19 cellular contexts compared by ENCODE assay signal in the genomic region with DNA sequence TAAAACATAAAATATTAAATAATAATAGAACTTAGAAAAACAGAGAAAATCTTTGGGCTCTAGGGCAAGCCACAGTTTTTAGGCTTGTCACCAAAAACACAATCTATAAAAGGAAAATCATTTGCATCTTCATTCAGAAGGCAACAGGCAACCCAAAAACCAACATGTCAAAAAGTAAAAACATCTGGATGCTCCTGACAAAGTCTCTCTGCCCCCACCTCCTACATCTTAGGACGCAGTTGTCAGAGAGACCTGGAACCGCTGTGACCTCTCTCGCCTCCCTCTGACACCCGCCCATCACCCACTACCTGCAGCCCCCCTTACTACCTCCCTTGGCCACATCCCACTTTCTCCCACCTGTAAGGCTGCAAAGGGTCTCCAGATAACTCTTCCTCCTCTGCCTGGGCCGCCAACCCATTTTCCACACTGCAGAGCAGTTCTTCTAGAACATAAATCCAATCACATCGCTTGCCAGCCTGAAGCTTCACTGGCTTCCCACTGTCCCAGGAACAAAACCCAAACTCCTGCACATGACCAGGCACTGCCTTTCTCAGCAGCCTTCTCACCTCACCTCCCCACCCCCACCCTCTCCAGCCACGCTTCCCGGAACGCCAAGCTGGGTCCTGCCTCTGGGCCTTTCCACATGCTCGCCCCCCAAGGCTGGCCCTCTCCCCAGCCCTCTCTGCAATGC. TPM values are rescaled to one million over a fixed set of nuclear protein-coding genes. Genes with fewer than 3 reads are reported as not detected.
DNase-seq lines count a peak whose midpoint lies in the region; ATAC-seq and TF ChIP-seq lines count a peak whose summit lies in the region.
"Had no signal": no experiment of that assay in that cellular context is flagged by ENCODE, and none has a peak within 500 bp of the region (broad histone marks: within the 10 kb centered on the region; RNA-seq: fewer than 3 reads in every experiment).

No MANE protein-coding gene starts in this region.

- TF ChIP-seq POLR2A in ovary (IDR thresholded peaks at IDR 0.05), result no peak

- H3K14ac ChIP-seq in H9 (ENCODE audit: insufficient read depth, low read length), result no peak overlapping the region; the same call in 1 of the 2 replicates

- no peak overlapping the region for H2BK5ac ChIP-seq in H9 (ENCODE audit: insufficient read length, low read length)

- H3K4me1 ChIP-seq in GM23338 (ENCODE audit: insufficient read depth) (no peaks in the 10 kb centered on the region), ovary (ENCODE audit: insufficient read depth) (no peaks in the 10 kb centered on the region), H9 (ENCODE audit: insufficient read depth, low read length) (no peaks in the 10 kb centered on the region)
- no peaks in the 10 kb centered on the region for H3K4me1 ChIP-seq in naive thymus-derived CD4-positive, alpha-beta T cell (ENCODE audit: control insufficient read depth in 2 of 2, insufficient read depth in 2 of 2, low read length in 2 of 2)
- H3K4me1 ChIP-seq: BE2C, Peyer's patch had no signal

- H3K27ac Mint-ChIP-seq in activated naive CD8-positive, alpha-beta T cell, result peak overlapping the region; percentile 46
- H3K27ac Mint-ChIP-seq in activated naive CD8-positive, alpha-beta T cell treated with anti-CD3 and anti-CD28 coated beads, Interleukin-2, amount 50 U/mL, for 24 hours, result no peak overlapping the region
- H3K27ac Mint-ChIP-seq in GM23338 (0 out of 2 replicates have a peak overlapping the region, but pooled peaks have one; percentile 56), T-helper 17 cell (peak overlapping the region; percentile 12), H9 (peak overlapping the region in 1 of 3 experiments; percentile 36; a peak in 2 of 7 replicates)
- H3K27ac Mint-ChIP-seq in stimulated activated memory B cell treated with anti-CD40 and anti-IgM and Interleukin-4, amounts not matched to agents 10 μg/mL and 1 μg/mL and 100 μg/mL, for 72 hours, result peak overlapping the region; percentile 81
- H3K27ac Mint-ChIP-seq in naive thymus-derived CD4-positive, alpha-beta T cell, result peak overlapping the region in 2 of 9 donors; percentile 65 to 72

- H4K5ac ChIP-seq in H9 (ENCODE audit: insufficient read length, low read depth, low read length), result no peak overlapping the region

- no peaks in the 10 kb centered on the region for H3K27me3 ChIP-seq in GM23338 (ENCODE audit: insufficient read depth)
- no peaks in the 10 kb centered on the region for H3K27me3 ChIP-seq in ovary
- no peaks in the 10 kb centered on the region for H3K27me3 ChIP-seq in naive thymus-derived CD4-positive, alpha-beta T cell (ENCODE audit: control insufficient read depth in 2 of 2, insufficient read depth in 2 of 2, low read length in 2 of 2)
- no peaks in the 10 kb centered on the region for H3K27me3 ChIP-seq in H9 (ENCODE audit: insufficient read depth, low read length)
- H3K27me3 ChIP-seq: BE2C, Peyer's patch had no signal

- POLR2A ChIA-PET in naive thymus-derived CD4-positive, alpha-beta T cell (lab: Charles Lee), result no interaction called here

- H3K36me3 Mint-ChIP-seq in activated naive CD8-positive, alpha-beta T cell, result no peaks in the 10 kb centered on the region
- peaks cover 2% of the 10 kb centered on the region for H3K36me3 Mint-ChIP-seq in activated naive CD8-positive, alpha-beta T cell treated with anti-CD3 and anti-CD28 coated beads, Interleukin-2, amount 50 U/mL, for 24 hours (ENCODE audit: low read depth)
- H3K36me3 Mint-ChIP-seq in GM23338 (ENCODE audit: low read depth) (no peaks in the 10 kb centered on the region), T-helper 17 cell (ENCODE audit: low read depth) (no peaks in the 10 kb centered on the region), H9 (ENCODE audit: insufficient read depth in 1 of 3, low read depth in 3 of 3) (peaks cover 0 to 5% (median 5%) of the 10 kb centered on the region in 3 experiments; a peak in 1 of 7 replicates)
- peaks cover 15% of the 10 kb centered on the region for H3K36me3 Mint-ChIP-seq in stimulated activated memory B cell treated with anti-CD40 and anti-IgM and Interleukin-4, amounts not matched to agents 10 μg/mL and 1 μg/mL and 100 μg/mL, for 72 hours
- peaks cover 0 to 10% (median 0%) of the 10 kb centered on the region in 5 donors for H3K36me3 Mint-ChIP-seq in naive thymus-derived CD4-positive, alpha-beta T cell

- H3K4me3 ChIP-seq in GM23338 (no peak overlapping the region), ovary (no peak overlapping the region)
- H3K4me3 ChIP-seq in naive thymus-derived CD4-positive, alpha-beta T cell (ENCODE audit: low read length), result no peak overlapping the region
- H3K4me3 ChIP-seq: lung, Peyer's patch had no signal

- intact Hi-C loops in ovary (cut with DNase I), result no loop called here
- intact Hi-C loops in naive thymus-derived CD4-positive, alpha-beta T cell (cut with micrococcal nuclease), result no loop called here

- H4K20me1 ChIP-seq in GM23338 (replicated peaks; ENCODE audit: insufficient read depth) (no peaks in the 10 kb centered on the region; the same call in 1 of the 2 replicates), H9 (ENCODE audit: control insufficient read depth, insufficient read depth, insufficient read length) (no peaks in the 10 kb centered on the region)

- no peak for ATAC-seq in activated naive CD8-positive, alpha-beta T cell treated with anti-CD3 and anti-CD28 coated beads, Interleukin-2, amount 50 U/mL, for 24 hours
- ATAC-seq in GM23338 (no peak), T-helper 17 cell (no peak)
- no peak for ATAC-seq in stimulated activated memory B cell treated with anti-CD40 and anti-IgM and Interleukin-4, amounts not matched to agents 10 μg/mL and 1 μg/mL and 100 μg/mL, for 72 hours
- no peak for ATAC-seq in naive thymus-derived CD4-positive, alpha-beta T cell

- H3F3A ChIP-seq in GM23338 (replicated peaks; ENCODE audit: low read depth), result no peaks in the 10 kb centered on the region

- no peak overlapping the region for H3T11ph ChIP-seq in H9 (ENCODE audit: low read length)

- no peak overlapping the region for H3K9ac ChIP-seq in H9 (ENCODE audit: extremely low read depth, insufficient read length, low read length)

- H2AK5ac ChIP-seq in H9 (ENCODE audit: insufficient read length, low read length), result no peak overlapping the region

- no peaks in the 10 kb centered on the region for H3K27me3 Mint-ChIP-seq in activated naive CD8-positive, alpha-beta T cell
- H3K27me3 Mint-ChIP-seq in activated naive CD8-positive, alpha-beta T cell treated with anti-CD3 and anti-CD28 coated beads, Interleukin-2, amount 50 U/mL, for 24 hours, result no peaks in the 10 kb centered on the region
- H3K27me3 Mint-ChIP-seq in GM23338 (ENCODE audit: insufficient read depth, low read depth, poor library complexity) (peaks cover 4% of the 10 kb centered on the region), T-helper 17 cell (no peaks in the 10 kb centered on the region), H9 (ENCODE audit: low read depth) (no peaks in the 10 kb centered on the region)
- H3K27me3 Mint-ChIP-seq in stimulated activated memory B cell treated with anti-CD40 and anti-IgM and Interleukin-4, amounts not matched to agents 10 μg/mL and 1 μg/mL and 100 μg/mL, for 72 hours, result peaks cover 11% of the 10 kb centered on the region
- H3K27me3 Mint-ChIP-seq in naive thymus-derived CD4-positive, alpha-beta T cell, result no peaks in the 10 kb centered on the region

- no peaks in the 10 kb centered on the region for H3K36me3 ChIP-seq in GM23338 (ENCODE audit: insufficient read depth)
- no peaks in the 10 kb centered on the region for H3K36me3 ChIP-seq in ovary
- H3K36me3 ChIP-seq in naive thymus-derived CD4-positive, alpha-beta T cell (ENCODE audit: control insufficient read depth in 2 of 3, insufficient read depth in 3 of 3, low read length in 3 of 3), result peaks cover 0 to 5% (median 0%) of the 10 kb centered on the region in 3 experiments
- H3K36me3 ChIP-seq: BE2C had no signal

- H2BK120ac ChIP-seq in H9 (ENCODE audit: low read depth, low read length, poor library complexity, severe bottlenecking), result no peak overlapping the region

- DNase-seq in activated naive CD8-positive, alpha-beta T cell treated with anti-CD3 and anti-CD28 coated beads, Interleukin-2, amount 50 U/mL, for 24 hours, result no peak
- DNase-seq in GM23338 (ENCODE audit: low spot score) (no peak), T-helper 17 cell (no peak), ovary (no peak), H9 (no peak)
- DNase-seq in naive thymus-derived CD4-positive, alpha-beta T cell, result no peak
- DNase-seq: activated CD4-positive, alpha-beta T cell treated with anti-CD3 and anti-CD28 coated beads, Interleukin-2, amount 50 U/mL, for 4 hours; activated CD8-positive, alpha-beta memory T cell treated with anti-CD3 and anti-CD28 coated beads, Interleukin-2, amount 50 U/mL, for 48 hours; BE2C; kidney glomerular epithelial cell; NCI-H1105 treated with DMSO at 0.1 percent for 48 hours; NCI-H2029 treated with DMSO at 0.1 percent for 48 hours; occipital lobe; stimulated activated CD4-positive, alpha-beta T cell treated with anti-CD3 and anti-CD28 coated beads, Interleukin-4, amount 100 ng/mL, for 4 hours; trophoblast cell had no signal

- H3K79me2 ChIP-seq in GM23338 (replicated peaks; ENCODE audit: insufficient read depth) (peaks cover 32% of the 10 kb centered on the region), H9 (ENCODE audit: insufficient read depth, low read length) (no peaks in the 10 kb centered on the region; the same call in 1 of the 2 replicates)

- H2BK20ac ChIP-seq in H9 (ENCODE audit: low read depth, low read length, poor library complexity, severe bottlenecking), result no peak overlapping the region

- no peak overlapping the region for H2AFZ ChIP-seq in GM23338
- no peak overlapping the region for H2AFZ ChIP-seq in H9 (ENCODE audit: low read length)

- no peak for TF ChIP-seq EP300 in ovary (IDR thresholded peaks at IDR 0.05)

- H3K4me2 ChIP-seq in GM23338, result no peak overlapping the region
- no peak overlapping the region for H3K4me2 ChIP-seq in H9 (ENCODE audit: insufficient read depth, insufficient read length, low read length)

- no peaks in the 10 kb centered on the region for H3K9me3 Mint-ChIP-seq in activated naive CD8-positive, alpha-beta T cell (ENCODE audit: low read depth)
- H3K9me3 Mint-ChIP-seq in activated naive CD8-positive, alpha-beta T cell treated with anti-CD3 and anti-CD28 coated beads, Interleukin-2, amount 50 U/mL, for 24 hours, result no peaks in the 10 kb centered on the region
- no peaks in the 10 kb centered on the region for H3K9me3 Mint-ChIP-seq in GM23338
- no peaks in the 10 kb centered on the region for H3K9me3 Mint-ChIP-seq in stimulated activated memory B cell treated with anti-CD40 and anti-IgM and Interleukin-4, amounts not matched to agents 10 μg/mL and 1 μg/mL and 100 μg/mL, for 72 hours
- no peaks in the 10 kb centered on the region for H3K9me3 Mint-ChIP-seq in naive thymus-derived CD4-positive, alpha-beta T cell
- H3K9me3 Mint-ChIP-seq in H9, result no peaks in the 10 kb centered on the region

- peaks cover 26% of the 10 kb centered on the region for H3K4me1 Mint-ChIP-seq in activated naive CD8-positive, alpha-beta T cell (ENCODE audit: low read depth)
- H3K4me1 Mint-ChIP-seq in activated naive CD8-positive, alpha-beta T cell treated with anti-CD3 and anti-CD28 coated beads, Interleukin-2, amount 50 U/mL, for 24 hours, result peaks cover 41% of the 10 kb centered on the region
- H3K4me1 Mint-ChIP-seq in GM23338 (peaks cover 11% of the 10 kb centered on the region), T-helper 17 cell (peaks cover 25% of the 10 kb centered on the region), H9 (peaks cover 15 to 19% of the 10 kb centered on the region in 2 experiments)
- peaks cover 75% of the 10 kb centered on the region for H3K4me1 Mint-ChIP-seq in stimulated activated memory B cell treated with anti-CD40 and anti-IgM and Interleukin-4, amounts not matched to agents 10 μg/mL and 1 μg/mL and 100 μg/mL, for 72 hours
- H3K4me1 Mint-ChIP-seq in naive thymus-derived CD4-positive, alpha-beta T cell, result peaks cover 8 to 33% (median 21%) of the 10 kb centered on the region in 7 donors

- H3K4me3 Mint-ChIP-seq in activated naive CD8-positive, alpha-beta T cell, result no peak overlapping the region
- H3K4me3 Mint-ChIP-seq in activated naive CD8-positive, alpha-beta T cell treated with anti-CD3 and anti-CD28 coated beads, Interleukin-2, amount 50 U/mL, for 24 hours, result no peak overlapping the region
- no peak overlapping the region for H3K4me3 Mint-ChIP-seq in GM23338
- no peak overlapping the region for H3K4me3 Mint-ChIP-seq in T-helper 17 cell
- H3K4me3 Mint-ChIP-seq in stimulated activated memory B cell treated with anti-CD40 and anti-IgM and Interleukin-4, amounts not matched to agents 10 μg/mL and 1 μg/mL and 100 μg/mL, for 72 hours, result peak overlapping the region; percentile 73
- H3K4me3 Mint-ChIP-seq in naive thymus-derived CD4-positive, alpha-beta T cell, result no peak overlapping the region
- H3K4me3 Mint-ChIP-seq in H9, result no peak overlapping the region

- H3K23ac ChIP-seq in H9 (ENCODE audit: insufficient read length, low read depth, low read length), result no peak overlapping the region

- H2BK15ac ChIP-seq in H9 (ENCODE audit: low read depth, low read length), result no peak overlapping the region

- WGBS in ovary, 3 donors, result 92 to 94% (median 93%) methylated on average over 10 of the region's 10 CpGs
- WGBS in H9 (ENCODE audit: extremely low coverage, insufficient read length, low lambda C conversion rate), result no CpG with 5 or more reads among the region's 10 CpGs

- H3K56ac ChIP-seq in H9 (ENCODE audit: insufficient read length, low read depth, low read length), result no peak overlapping the region

- no peak overlapping the region for H4K8ac ChIP-seq in H9 (replicated peaks; ENCODE audit: insufficient read length, low read depth, low read length)

- H3K4ac ChIP-seq in H9 (ENCODE audit: low read depth, low read length), result no peak overlapping the region

- H2BK12ac ChIP-seq in H9 (ENCODE audit: insufficient read length, low read depth, low read length), result no peak overlapping the region

- CTCF ChIA-PET in naive thymus-derived CD4-positive, alpha-beta T cell (lab: Charles Lee), result no interaction called here

- no peaks in the 10 kb centered on the region for H3K23me2 ChIP-seq in H9 (ENCODE audit: insufficient read length, low read depth, low read length, poor library complexity, severe bottlenecking)

- TF ChIP-seq CTCF in GM23338 (conservative IDR thresholded peaks at IDR 0.05; ENCODE audit: low read depth in 2 of 2) (no peak), ovary (IDR thresholded peaks at IDR 0.05) (no peak), H9 (conservative IDR thresholded peaks at IDR 0.05) (no peak)

- H3K79me1 ChIP-seq in H9 (ENCODE audit: insufficient read depth, low read depth, low read length, poor library complexity, severe bottlenecking), result no peaks in the 10 kb centered on the region

- H3K18ac ChIP-seq in H9 (ENCODE audit: insufficient read length, low read depth, low read length), result no peak overlapping the region

- H3K9me3 ChIP-seq in T-helper 17 cell (ENCODE audit: control insufficient read depth, low read length, poor library complexity, severe bottlenecking) (no peaks in the 10 kb centered on the region), ovary (no peaks in the 10 kb centered on the region), H9 (ENCODE audit: control insufficient read depth, low read depth, low read length) (no peaks in the 10 kb centered on the region)
- H3K9me3 ChIP-seq in naive thymus-derived CD4-positive, alpha-beta T cell (ENCODE audit: control insufficient read depth in 2 of 3, low read length in 3 of 3), result no peaks in the 10 kb centered on the region
- H3K9me3 ChIP-seq: BE2C, Peyer's patch had no signal

- H3K27ac ChIP-seq in GM23338 (ENCODE audit: low read depth) (no peak overlapping the region), ovary (no peak overlapping the region), H9 (ENCODE audit: insufficient read length, low read depth, low read length) (no peak overlapping the region)
- H3K27ac ChIP-seq in naive thymus-derived CD4-positive, alpha-beta T cell (ENCODE audit: low read depth, low read length), result no peak overlapping the region
- H3K27ac ChIP-seq: Peyer's patch had no signal

- H4K91ac ChIP-seq in H9 (ENCODE audit: insufficient read length, low read depth, low read length), result no peak overlapping the region

- no peaks in the 10 kb centered on the region for H3K9me2 ChIP-seq in GM23338 (ENCODE audit: insufficient read depth)

RNA-seq across cellular contexts. Expression of gene PRDM15, which starts 14.7 kb away (rescaled TPM):
- 8.2 and 10.6 TPM in 2 replicates for total RNA-seq in GM23338 (2014; rRNA removed; shearing (Covaris generic))
- polyA plus RNA-seq in GM23338 (2016; fragmentation: Nextera tagmentation; extraction: Ambion mirVana), result 3.0 and 3.1 TPM in 2 replicates
- total RNA-seq in T-helper 17 cell, result 10 to 100 TPM; 11.0 to 13.4 TPM
- 10 to 100 TPM in 1 of 7 donors, 1 to 10 TPM in 6; 5.2 to 10.9 (median 6.0) TPM for total RNA-seq in ovary
- 1 to 10 TPM; 2.0 to 2.2 TPM for polyA plus RNA-seq in ovary
- total RNA-seq in naive thymus-derived CD4-positive, alpha-beta T cell, result 10 to 100 TPM in 4 of 5 experiments, 1 to 10 TPM in 1; 10.0 to 20.1 (median 15.9) TPM
- 1 to 10 TPM; 1.3 to 2.0 TPM for polyA plus RNA-seq in naive thymus-derived CD4-positive, alpha-beta T cell
- 9.9 TPM in 2 replicates for total RNA-seq in H9 (2021)
